In genomic region chr5:10920400-10920799, GRCh38 we compare ENCODE assay signal across 22 cellular contexts.
DNase-seq lines count a peak whose midpoint lies in the region; ATAC-seq, FAIRE-seq and TF ChIP-seq lines count a peak whose summit lies in the region.
"Had no signal": no experiment of that assay in that cellular context is flagged by ENCODE, and none has a peak within 500 bp of the region (broad histone marks: within the 10 kb centered on the region; RNA-seq: fewer than 3 reads in every experiment).

No MANE protein-coding gene starts in this region.

- TF ChIP-seq POLR2A in A549 (IDR thresholded peaks at IDR 0.05; ENCODE audit: low read length) (no peak), IMR-90 (IDR thresholded peaks at IDR 0.05; ENCODE audit: low read depth, low read length) (no peak), K562 (conservative IDR thresholded peaks at IDR 0.05) (no peak)

- no peak overlapping the region for H2BK20ac ChIP-seq in IMR-90 (ENCODE audit: low read depth, low read length)

- H3K27ac ChIP-seq in A549 (no peak overlapping the region), IMR-90 (ENCODE audit: insufficient read depth, low read length) (no peak overlapping the region), K562 (ENCODE audit: extremely low read depth, low read depth, low read length) (no peak overlapping the region), psoas muscle (no peak overlapping the region)
- H3K27ac ChIP-seq: BLaER1 treated with 17β-estradiol and CSF1 and Interleukin-3, amounts not matched to agents 10 nM and 100 nM; C4-2B had no signal

- in situ Hi-C loops in IMR-90 (cut with MboI; ENCODE audit: low sequenced_read_pairs) (no loop called here), K562 (cut with MboI) (no loop called here)

- no peak overlapping the region for H2AK9ac ChIP-seq in IMR-90 (replicated peaks; ENCODE audit: low read depth, low read length, poor library complexity)

- POLR2A ChIA-PET in A549 (lab: Yijun Ruan, JAX) (no interaction called here), IMR-90 (lab: Charles Lee; ENCODE audit: unreplicated experiment) (no interaction called here), K562 (lab: Yijun Ruan, JAX) (interaction anchor here (0.8 kb wide), 1 partner anchor 53 kb away, joined by 3 read pairs; no protein-coding TSS in a partner anchor)

- no peak overlapping the region for H3K18ac ChIP-seq in IMR-90 (ENCODE audit: low read depth, low read length)

- TF ChIP-seq EP300 in A549 (IDR thresholded peaks at IDR 0.05) (no peak), K562 (IDR thresholded peaks at IDR 0.05; ENCODE audit: low read length) (no peak)

- H3K9me1 ChIP-seq in IMR-90 (ENCODE audit: insufficient read depth, low read length) (no peaks in the 10 kb centered on the region), K562 (ENCODE audit: control insufficient read depth, insufficient read depth, low read length) (no peaks in the 10 kb centered on the region)

- 48% methylated on average over 2 of the region's 2 CpGs for WGBS in A549 (ENCODE audit: missing lambda C conversion rate)
- no CpG with 5 or more reads among the region's 2 CpGs for whole genome bisulfite sequencing in IMR-90 (ENCODE audit: extremely low coverage in 2 of 2, insufficient read length in 1 of 2), 2 experiments
- 0% methylated on average over 2 of the region's 2 CpGs for WGBS in K562 (ENCODE audit: insufficient coverage, low coverage, missing lambda C conversion rate)
- WGBS in psoas muscle, 3 donors = 72 to 86% (median 85%) methylated on average over 2 of the region's 2 CpGs

- FAIRE-seq in A549 (lab: Jason Lieb, UNC) = no peak
- FAIRE-seq in K562 (lab: Jason Lieb, UNC) = no peak
- FAIRE-seq: A204.1, GM12878, GM12892, GM18507 had no signal

- H2BK15ac ChIP-seq in IMR-90 (ENCODE audit: low read depth, low read length) = no peak overlapping the region

- H4K5ac ChIP-seq in IMR-90 (ENCODE audit: low read depth, low read length) = no peak overlapping the region

- DNase-seq in A549 (ENCODE audit: low read depth in 1 of 2, low spot score in 1 of 2) = no peak
- DNase-seq in IMR-90 = no peak
- DNase-seq in K562 (ENCODE audit: extremely low read depth in 1 of 4, low spot score in 3 of 4) = no peak
- no peak for DNase-seq in psoas muscle
- DNase-seq: 8988T; AML-193; CD4-positive, alpha-beta T cell; CD8-positive, alpha-beta T cell; DMS 273 treated with DMSO at 0.1 percent for 48 hours; DMS153; DMS53; DMS79; DND-41; EL; GDM1 had no signal

- no peaks in the 10 kb centered on the region for H3K79me1 ChIP-seq in IMR-90 (ENCODE audit: low read depth in 1 of 2, low read length in 2 of 2)

- dilution Hi-C loops in IMR-90 (cut with HindIII; ENCODE audit: low sequenced_read_pairs, unreplicated experiment) = no loop called here

- intact Hi-C loops in IMR-90 (cut with micrococcal nuclease) = no loop called here
- intact Hi-C loops in K562 (cut with micrococcal nuclease) = no loop called here
- intact Hi-C loops in psoas muscle (cut with DNase I) = no loop called here

- TF ChIP-seq RAD21 in A549 (conservative IDR thresholded peaks at IDR 0.05 in 1 of 2, IDR thresholded peaks at IDR 0.05 in 1 of 2) (no peak), IMR-90 (IDR thresholded peaks at IDR 0.05; ENCODE audit: low read length) (no peak), K562 (CRISPR knock-in tag; conservative IDR thresholded peaks at IDR 0.05 in 1 of 2, IDR thresholded peaks at IDR 0.05 in 1 of 2) (no peak)

- no peak overlapping the region for H4K8ac ChIP-seq in IMR-90 (ENCODE audit: low read depth in 2 of 2, low read length in 2 of 2)

- H3K9ac ChIP-seq in IMR-90 (ENCODE audit: low read depth, low read length) (no peak overlapping the region), K562 (ENCODE audit: insufficient read depth in 1 of 2, low read depth in 2 of 2, low read length in 2 of 2) (no peak overlapping the region)
- H3K9ac ChIP-seq: BLaER1 treated with 17β-estradiol and CSF1 and Interleukin-3, amounts not matched to agents 10 nM and 100 nM had no signal

- H2BK5ac ChIP-seq in IMR-90 (ENCODE audit: low read depth, low read length, poor library complexity, severe bottlenecking) = no peak overlapping the region

- TF ChIP-seq CTCF in A549 (IDR thresholded peaks at IDR 0.05) = no peak
- no peak for TF ChIP-seq CTCF in IMR-90 (conservative IDR thresholded peaks at IDR 0.05; ENCODE audit: low read depth, low read length)
- TF ChIP-seq CTCF in K562 (IDR thresholded peaks at IDR 0.05 in 2 of 3, conservative IDR thresholded peaks at IDR 0.05 in 1 of 3; ENCODE audit: insufficient read depth in 2 of 3, low read depth in 1 of 3, low read length in 3 of 3) = no peak
- no peak for TF ChIP-seq CTCF in psoas muscle (IDR thresholded peaks at IDR 0.05)

- H3K27me3 ChIP-seq in IMR-90 (ENCODE audit: control insufficient read depth, insufficient read depth, low read length) (peaks cover 11% of the 10 kb centered on the region), K562 (ENCODE audit: control insufficient read depth in 2 of 2, insufficient read depth in 2 of 2, low read length in 2 of 2) (peaks cover 0 to 2% of the 10 kb centered on the region in 2 experiments; a peak in 1 of 5 replicates), psoas muscle (ENCODE audit: insufficient read depth in 3 of 3, low read length in 2 of 3) (no peaks in the 10 kb centered on the region)
- H3K27me3 ChIP-seq: BLaER1 treated with 17β-estradiol and CSF1 and Interleukin-3, amounts not matched to agents 10 nM and 100 nM had no signal

- no peaks in the 10 kb centered on the region for H3K36me3 ChIP-seq in IMR-90 (ENCODE audit: control insufficient read depth, insufficient read depth, low read length)
- H3K36me3 ChIP-seq in K562 (ENCODE audit: control insufficient read depth, insufficient read depth, low read length) = no peaks in the 10 kb centered on the region
- H3K36me3 ChIP-seq in psoas muscle (ENCODE audit: insufficient read depth in 1 of 2, low read depth in 1 of 2) = no peaks in the 10 kb centered on the region
- H3K36me3 ChIP-seq: BLaER1 treated with 17β-estradiol and CSF1 and Interleukin-3, amounts not matched to agents 10 nM and 100 nM had no signal

- no peak for ATAC-seq in A549
- no peak for ATAC-seq in IMR-90 (ENCODE audit: low read depth)
- no peak for ATAC-seq in K562
- no peak for ATAC-seq in GM21526 (IDR thresholded peaks at IDR 0.05; ENCODE audit: low FRiP score, unreplicated experiment)
- no peak for ATAC-seq in psoas muscle
- ATAC-seq: CD8-positive, alpha-beta T cell; GM12878 had no signal

- H3K9me3 ChIP-seq in A549 (no peaks in the 10 kb centered on the region), IMR-90 (ENCODE audit: control insufficient read depth, insufficient read depth, low read length) (no peaks in the 10 kb centered on the region), K562 (replicated peaks; ENCODE audit: control insufficient read depth, insufficient read depth, low read depth, low read length) (no peaks in the 10 kb centered on the region), psoas muscle (no peaks in the 10 kb centered on the region)
- H3K9me3 ChIP-seq: BLaER1 treated with 17β-estradiol and CSF1 and Interleukin-3, amounts not matched to agents 10 nM and 100 nM had no signal

- no peak overlapping the region for H2AK5ac ChIP-seq in IMR-90 (ENCODE audit: low read depth, low read length)

- H2AFZ ChIP-seq in IMR-90 (replicated peaks; ENCODE audit: low read length, poor library complexity) (no peak overlapping the region), K562 (ENCODE audit: low read depth, low read length) (no peak overlapping the region)

- BruUV-seq in IMR-90 (replicated peaks; lab: Mats Ljungman, UMichigan) = no TSS peak
- BruUV-seq in K562 (replicated peaks; lab: Mats Ljungman, UMichigan) = no TSS peak

- no peak overlapping the region for H3K4ac ChIP-seq in IMR-90 (ENCODE audit: low read depth, low read length)

- no peaks in the 10 kb centered on the region for H3K79me2 ChIP-seq in K562 (ENCODE audit: control insufficient read depth, insufficient read depth, low read length)

- CTCF ChIA-PET in A549 (lab: Yijun Ruan, JAX) = interaction anchor here (0.8 to 1.4 kb wide), 2 partner anchors 469 to 844 kb away, joined by 3 to 4 read pairs; no protein-coding TSS in a partner anchor
- CTCF ChIA-PET in IMR-90 (lab: Yijun Ruan, JAX) = no interaction called here
- CTCF ChIA-PET in K562 (lab: Yijun Ruan, JAX; ENCODE audit: low intra/inter-chr PET ratio) = no interaction called here

- H2BK120ac ChIP-seq in IMR-90 (ENCODE audit: low read depth, low read length) = no peak overlapping the region

- no peak overlapping the region for H3K23ac ChIP-seq in IMR-90 (ENCODE audit: low read depth, low read length)

- H3K56ac ChIP-seq in IMR-90 (ENCODE audit: extremely low read depth, insufficient read depth, low read length) = no peak overlapping the region

- no peak overlapping the region for H4K91ac ChIP-seq in IMR-90 (ENCODE audit: insufficient read depth, low read depth, low read length)

- H4K20me1 ChIP-seq in IMR-90 (ENCODE audit: insufficient read depth, low read length) = no peaks in the 10 kb centered on the region
- H4K20me1 ChIP-seq in K562 (replicated peaks; ENCODE audit: control insufficient read depth, insufficient read depth, low read length) = no peaks in the 10 kb centered on the region
- H4K20me1 ChIP-seq: BLaER1 treated with 17β-estradiol and CSF1 and Interleukin-3, amounts not matched to agents 10 nM and 100 nM had no signal

- H3K14ac ChIP-seq in IMR-90 (replicated peaks; ENCODE audit: low read depth, low read length) = no peak overlapping the region

- H3K4me3 ChIP-seq in A549 (no peak overlapping the region), IMR-90 (ENCODE audit: insufficient read depth, low read depth, low read length) (no peak overlapping the region), K562 (no peak overlapping the region), psoas muscle (no peak overlapping the region)
- H3K4me3 ChIP-seq: BLaER1 treated with 17β-estradiol and CSF1 and Interleukin-3, amounts not matched to agents 10 nM and 100 nM; GM12878 had no signal

- H3K4me2 ChIP-seq in A549 (no peak overlapping the region), IMR-90 (ENCODE audit: low read depth, low read length) (no peak overlapping the region), K562 (ENCODE audit: insufficient read depth, low read length) (no peak overlapping the region)

- no peaks in the 10 kb centered on the region for H3K4me1 ChIP-seq in A549
- H3K4me1 ChIP-seq in IMR-90 (ENCODE audit: control insufficient read depth, insufficient read depth, low read length) = no peaks in the 10 kb centered on the region
- no peaks in the 10 kb centered on the region for H3K4me1 ChIP-seq in K562 (replicated peaks in 1 of 2; ENCODE audit: control insufficient read depth in 2 of 2, insufficient read depth in 2 of 2, low read length in 2 of 2)
- no peaks in the 10 kb centered on the region for H3K4me1 ChIP-seq in psoas muscle

TF ChIP-seq in A549, 52 proteins besides CTCF, POLR2A, EP300 and RAD21:
- TF ChIP-seq HOXB5 (CRISPR knock-in tag; IDR thresholded peaks at IDR 0.05) = no peak
- TF ChIP-seq MAFK (IDR thresholded peaks at IDR 0.05; ENCODE audit: partially characterized antibody) = peak; percentile 50

TF ChIP-seq in IMR-90, 13 proteins besides CTCF, POLR2A, EP300 and RAD21 (continues in another document):
- TF ChIP-seq SMC3 (IDR thresholded peaks at IDR 0.05; ENCODE audit: low read depth, low read length) (no peak), RCOR1 (IDR thresholded peaks at IDR 0.05; ENCODE audit: insufficient replicate concordance, low read length) (no peak)

TF ChIP-seq in K562, 482 proteins besides CTCF, POLR2A, EP300 and RAD21 (continues in another document):
- peak; percentile 53 for TF ChIP-seq C11orf30 (IDR thresholded peaks at IDR 0.05; ENCODE audit: low read depth)
- TF ChIP-seq ZNF830 (CRISPR knock-in tag; IDR thresholded peaks at IDR 0.05) = no peak
- TF ChIP-seq ZKSCAN1 (IDR thresholded peaks at IDR 0.05; ENCODE audit: low read depth, low read length) = no peak

Comparison
In these comparisons a context has a peak if more than half of its experiments do, and no peak if none do; other contexts are left out.
1. Of the 35 proteins assayed by ChIP-seq in both K562 and A549: peak only in K562: none; only in A549: MAFK; in both: none; in neither: 34.